In genomic region chr19:49085868-49086232, GRCh38 we compare ENCODE assay signal across 8 cellular contexts. TPM values are rescaled to one million over a fixed set of nuclear protein-coding genes. Genes with fewer than 3 reads are reported as not detected.
DNase-seq lines count a peak whose midpoint lies in the region; ATAC-seq, FAIRE-seq and TF ChIP-seq lines count a peak whose summit lies in the region.

No MANE protein-coding gene starts in this region.

- H3K27ac ChIP-seq in kidney (ENCODE audit: low read depth in 2 of 2, low read length in 2 of 2): peak overlapping the region; percentile 91 to 92
- peak overlapping the region; percentile 88 for H3K27ac ChIP-seq in substantia nigra (ENCODE audit: low read depth, low read length, poor library complexity, severe bottlenecking)

- H3K27me3 Mint-ChIP-seq in T-helper 2 cell treated with Interferon-gamma antibody and Interleukin-4, amounts not matched to agents 5 μg/mL and 100 μg/mL, for 36 hours (ENCODE audit: low read depth): peaks cover 2% of the 10 kb centered on the region
- no peaks in the 10 kb centered on the region for H3K27me3 Mint-ChIP-seq in activated naive CD8-positive, alpha-beta T cell treated with anti-CD3 and anti-CD28 coated beads for 36 hours

- peak overlapping the region; percentile 97 for H3K4me3 Mint-ChIP-seq in T-helper 2 cell treated with Interferon-gamma antibody and Interleukin-4, amounts not matched to agents 5 μg/mL and 100 μg/mL, for 36 hours
- peak overlapping the region; percentile 98 for H3K4me3 Mint-ChIP-seq in activated naive CD8-positive, alpha-beta T cell treated with anti-CD3 and anti-CD28 coated beads for 36 hours

- TF ChIP-seq CTCF in kidney (IDR thresholded peaks at IDR 0.05; ENCODE audit: borderline replicate concordance, extremely low read depth, insufficient read depth): no peak

- H3K36me3 ChIP-seq in kidney (ENCODE audit: control insufficient read depth in 1 of 2, insufficient read depth in 2 of 2, low read length in 2 of 2): peaks cover 8% of the 10 kb centered on the region in 2 donors

- peaks cover 25% of the 10 kb centered on the region for H3K4me1 Mint-ChIP-seq in T-helper 2 cell treated with Interferon-gamma antibody and Interleukin-4, amounts not matched to agents 5 μg/mL and 100 μg/mL, for 36 hours (ENCODE audit: low read depth)
- peaks cover 28% of the 10 kb centered on the region for H3K4me1 Mint-ChIP-seq in activated naive CD8-positive, alpha-beta T cell treated with anti-CD3 and anti-CD28 coated beads for 36 hours

- H3K9ac ChIP-seq in kidney (ENCODE audit: low read length in 2 of 2): peak overlapping the region; percentile 83 to 97

- intact Hi-C loops in kidney (cut with DNase I): no loop called here

- no peaks in the 10 kb centered on the region for H3K9me3 Mint-ChIP-seq in T-helper 2 cell treated with Interferon-gamma antibody and Interleukin-4, amounts not matched to agents 5 μg/mL and 100 μg/mL, for 36 hours
- H3K9me3 Mint-ChIP-seq in activated naive CD8-positive, alpha-beta T cell treated with anti-CD3 and anti-CD28 coated beads for 36 hours: no peaks in the 10 kb centered on the region

- H3K27ac Mint-ChIP-seq in T-helper 2 cell treated with Interferon-gamma antibody and Interleukin-4, amounts not matched to agents 5 μg/mL and 100 μg/mL, for 36 hours: peak overlapping the region; percentile 88
- peak overlapping the region; percentile 94 for H3K27ac Mint-ChIP-seq in activated naive CD8-positive, alpha-beta T cell treated with anti-CD3 and anti-CD28 coated beads for 36 hours

- no peaks in the 10 kb centered on the region for H3K9me3 ChIP-seq in kidney (ENCODE audit: control insufficient read depth in 1 of 2, low read length in 2 of 2)

- peaks cover 10 to 13% of the 10 kb centered on the region in 2 donors for H3K4me1 ChIP-seq in kidney (ENCODE audit: control insufficient read depth in 1 of 2, insufficient read depth in 1 of 2, low read depth in 1 of 2, low read length in 2 of 2)

- no peak for ATAC-seq in GM21360 (IDR thresholded peaks at IDR 0.05; ENCODE audit: unreplicated experiment)

- no peak for FAIRE-seq in kidney (lab: Jason Lieb, UNC)

- peaks cover 30% of the 10 kb centered on the region for H3K36me3 Mint-ChIP-seq in T-helper 2 cell treated with Interferon-gamma antibody and Interleukin-4, amounts not matched to agents 5 μg/mL and 100 μg/mL, for 36 hours (ENCODE audit: low read depth)
- peaks cover 27% of the 10 kb centered on the region for H3K36me3 Mint-ChIP-seq in activated naive CD8-positive, alpha-beta T cell treated with anti-CD3 and anti-CD28 coated beads for 36 hours

- DNase-seq in T-helper 2 cell treated with Interferon-gamma antibody and Interleukin-4, amounts not matched to agents 5 μg/mL and 100 μg/mL, for 36 hours (ENCODE audit: low spot score): no peak
- DNase-seq in T-helper 2 cell: no peak
- no peak for DNase-seq in activated naive CD8-positive, alpha-beta T cell treated with anti-CD3 and anti-CD28 coated beads for 36 hours
- DNase-seq in kidney: no peak
- DNase-seq in substantia nigra (lab: John Stamatoyannopoulos, UW): no peak
- DNase-seq in cerebellum (ENCODE audit: low spot score): no peak
- no peak for DNase-seq in AML-193 (lab: John Stamatoyannopoulos, UW)

- H3K4me3 ChIP-seq in kidney (ENCODE audit: low read length in 2 of 2): peak overlapping the region; percentile 95 to 99

RNA-seq across cellular contexts. Expression of gene SNRNP70, which starts 0.6 kb away (rescaled TPM):
- total RNA-seq in activated naive CD8-positive, alpha-beta T cell treated with anti-CD3 and anti-CD28 coated beads for 36 hours: 100 to 1,000 TPM; 205 to 230 TPM
- total RNA-seq in kidney: 203 TPM
- polyA plus RNA-seq in kidney (ENCODE audit: insufficient read depth, low read depth, low replicate concordance): 144 TPM
- total RNA-seq in cerebellum: 234 TPM

RNA-seq across cellular contexts. Expression of gene KCNA7, which starts 13.4 kb away (rescaled TPM):
- total RNA-seq in activated naive CD8-positive, alpha-beta T cell treated with anti-CD3 and anti-CD28 coated beads for 36 hours: not detected
- not detected for total RNA-seq in kidney
- not detected for polyA plus RNA-seq in kidney (ENCODE audit: insufficient read depth, low read depth, low replicate concordance)
- not detected for total RNA-seq in cerebellum

RNA-seq across cellular contexts. Expression of gene NTF4, which starts 21.2 kb away (rescaled TPM):
- not detected for total RNA-seq in activated naive CD8-positive, alpha-beta T cell treated with anti-CD3 and anti-CD28 coated beads for 36 hours
- total RNA-seq in kidney (0.28 TPM), cerebellum (not detected)
- polyA plus RNA-seq in kidney (ENCODE audit: insufficient read depth, low read depth, low replicate concordance): not detected

RNA-seq across cellular contexts. Expression of gene CGB7, which starts 28.3 kb away (rescaled TPM):
- total RNA-seq in activated naive CD8-positive, alpha-beta T cell treated with anti-CD3 and anti-CD28 coated beads for 36 hours: not detected
- total RNA-seq in kidney (not detected), cerebellum (not detected)
- not detected for polyA plus RNA-seq in kidney (ENCODE audit: insufficient read depth, low read depth, low replicate concordance)

RNA-seq across cellular contexts. Expression of gene LIN7B, which starts 28.3 kb away (rescaled TPM):
- total RNA-seq in activated naive CD8-positive, alpha-beta T cell treated with anti-CD3 and anti-CD28 coated beads for 36 hours: 1 to 10 TPM; 2.2 to 2.5 TPM
- 4.7 TPM for total RNA-seq in kidney
- polyA plus RNA-seq in kidney (ENCODE audit: insufficient read depth, low read depth, low replicate concordance): 9.7 TPM
- total RNA-seq in cerebellum: 12.9 TPM
